In the genomic region with DNA sequence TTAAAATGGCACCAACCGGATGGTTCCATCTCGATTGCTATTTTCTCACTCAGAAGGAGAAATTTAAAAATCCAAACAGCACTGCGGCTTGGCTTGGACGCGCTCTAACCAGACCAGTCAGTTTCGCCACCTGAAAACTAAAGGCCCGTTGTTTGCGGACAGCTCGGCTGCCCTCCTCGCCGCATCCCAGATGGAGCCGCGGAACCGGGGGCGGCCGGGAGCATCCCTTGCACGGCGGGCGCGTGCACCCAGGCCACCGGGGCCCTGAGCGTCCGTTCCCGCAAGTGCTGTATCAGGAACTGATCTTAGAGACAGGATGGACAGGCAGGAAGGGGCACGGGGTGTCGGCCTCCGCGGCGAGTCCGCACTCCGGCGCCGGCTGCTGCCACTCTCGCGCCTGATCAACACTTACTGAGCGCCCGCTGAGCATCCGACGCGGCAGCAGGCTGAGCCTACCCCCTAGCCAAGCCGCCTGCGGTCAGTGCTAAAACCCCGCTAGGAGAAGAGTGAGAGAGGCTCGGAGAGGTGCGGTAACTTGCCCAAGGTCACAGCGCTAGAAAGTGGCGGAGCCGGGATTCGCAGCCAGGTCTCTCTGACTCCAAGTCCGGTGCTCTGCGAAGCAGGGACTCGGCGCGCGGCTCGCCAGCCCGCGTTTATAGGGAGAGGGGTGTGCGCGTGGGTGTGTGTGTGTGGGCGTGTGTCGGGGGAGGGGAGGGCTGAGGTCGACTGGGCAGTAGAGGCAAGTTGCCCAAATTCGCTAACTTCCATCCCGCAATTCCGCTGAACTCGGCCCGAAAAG, we compare ENCODE assay signal across 1 cellular context.
TF ChIP-seq lines count a peak whose summit lies in the region.

A gene with protein sequence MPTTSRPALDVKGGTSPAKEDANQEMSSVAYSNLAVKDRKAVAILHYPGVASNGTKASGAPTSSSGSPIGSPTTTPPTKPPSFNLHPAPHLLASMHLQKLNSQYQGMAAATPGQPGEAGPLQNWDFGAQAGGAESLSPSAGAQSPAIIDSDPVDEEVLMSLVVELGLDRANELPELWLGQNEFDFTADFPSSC (minus strand): TSS at position 629 of the 799 bp plus-strand sequence. CDS start 3,045 bp downstream, outside the sequence.

TF ChIP-seq in IMR-90, 13 proteins besides CTCF, POLR2A, EP300 and RAD21:
- no peak for TF ChIP-seq MAFK (IDR thresholded peaks at IDR 0.05; ENCODE audit: low read depth, low read length)
- TF ChIP-seq RCOR1 (IDR thresholded peaks at IDR 0.05; ENCODE audit: insufficient replicate concordance, low read length), result no peak
- no peak for TF ChIP-seq MAZ (IDR thresholded peaks at IDR 0.05; ENCODE audit: borderline replicate concordance, low read depth, low read length)
